ENCODE assay signal across 8 cellular contexts in the genomic region with DNA sequence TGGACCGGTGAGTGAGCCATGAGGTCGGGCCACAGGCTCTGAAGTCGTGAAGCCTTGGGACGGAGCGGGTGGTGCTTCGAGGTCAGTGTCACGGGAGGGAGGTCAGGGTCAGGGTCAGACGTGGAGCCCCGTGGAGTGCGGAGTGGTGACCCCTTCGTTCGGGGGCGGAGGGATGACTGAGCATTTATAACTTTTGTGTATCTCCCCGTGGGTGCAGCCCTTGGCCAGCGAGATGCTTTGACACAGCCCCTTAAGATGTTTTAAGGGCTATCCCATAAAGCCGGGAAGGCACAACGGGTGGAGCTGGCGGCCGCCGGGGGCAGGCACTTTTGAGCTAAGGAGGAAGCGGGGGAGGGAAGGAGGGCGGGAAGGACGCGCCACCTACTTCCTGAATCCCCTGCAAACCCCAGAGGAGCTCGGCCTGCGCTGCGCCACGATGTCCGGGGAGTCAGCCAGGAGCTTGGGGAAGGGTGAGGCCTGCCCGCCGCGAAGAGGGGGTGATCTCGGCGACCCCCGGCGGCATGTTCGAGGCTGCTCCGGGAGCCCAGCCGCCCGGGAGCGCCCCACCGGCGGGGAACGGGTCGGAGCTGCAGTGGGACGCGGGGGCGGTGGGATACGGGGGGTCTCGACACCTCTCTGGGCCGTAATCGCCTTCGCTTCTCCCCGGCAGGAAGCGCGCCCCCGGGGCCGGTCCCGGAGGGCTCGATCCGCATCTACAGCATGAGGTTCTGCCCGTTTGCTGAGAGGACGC. TPM values are rescaled to one million over a fixed set of nuclear protein-coding genes. Genes with fewer than 3 reads are reported as not detected.
DNase-seq lines count a peak whose midpoint lies in the region; ATAC-seq, FAIRE-seq and TF ChIP-seq lines count a peak whose summit lies in the region.

GSTO1 (plus strand) TSS at position 400 of the 751 bp plus-strand sequence; CDS start at position 437, 37 bp downstream.

- FAIRE-seq in D721Med (lab: Jason Lieb, UNC) = no peak

- peaks cover 19% of the 10 kb centered on the region for H3K4me1 Mint-ChIP-seq in Calu3 (ENCODE audit: low read depth, unreplicated experiment)

- H3K79me2 ChIP-seq in trophoblast cell (ENCODE audit: control insufficient read depth, insufficient read depth, low read length, poor library complexity) = peaks cover 7% of the 10 kb centered on the region

- ATAC-seq in GM21381 (IDR thresholded peaks at IDR 0.05; ENCODE audit: unreplicated experiment) = peak; percentile 79
- ATAC-seq in heart right ventricle = peak; percentile 88 to 93 (median 92)

- peak within 1 kb of the TSS; percentile 92 for H3K14ac ChIP-seq in trophoblast cell (ENCODE audit: low read length)

- H3K9me3 Mint-ChIP-seq in Calu3 (ENCODE audit: low read depth, unreplicated experiment) = no peaks in the 10 kb centered on the region

- H3K36me3 ChIP-seq in HUES64 (ENCODE audit: insufficient read depth, low read length) (peaks cover 23% of the 10 kb centered on the region), heart right ventricle (peaks cover 0 to 34% (median 13%) of the 10 kb centered on the region in 9 donors), trophoblast cell (ENCODE audit: control insufficient read depth in 1 of 2, insufficient read depth in 2 of 2, low read length in 2 of 2) (peaks cover 3 to 7% of the 10 kb centered on the region in 2 experiments)

- H3K27ac Mint-ChIP-seq in Calu3 (ENCODE audit: unreplicated experiment) = peak within 1 kb of the TSS; percentile 56

- peak within 1 kb of the TSS; percentile 78 for H4K12ac ChIP-seq in trophoblast cell (ENCODE audit: low read depth, low read length)

- H3K4me1 ChIP-seq in HUES64 (ENCODE audit: insufficient read depth, low read length) (peaks cover 48% of the 10 kb centered on the region), heart right ventricle (peaks cover 8 to 51% (median 37%) of the 10 kb centered on the region in 9 donors), trophoblast cell (ENCODE audit: control insufficient read depth in 1 of 2, insufficient read depth in 2 of 2, low read length in 2 of 2) (peaks cover 0 to 6% of the 10 kb centered on the region in 2 experiments)

- H2BK12ac ChIP-seq in trophoblast cell (ENCODE audit: low read length) = no peak within 1 kb of the TSS

- intact Hi-C loops in Calu3 (cut with micrococcal nuclease; ENCODE audit: unreplicated experiment) (no loop called here), heart right ventricle (cut with DNase I) (loop anchor here in 3 of 10 donors (5.0 to 10.0 kb wide), 2 partner anchors 130 to 132 kb away; partner anchors contain the start of gene SFR1 (in 3 of the 3))

- WGBS in HUES64 = under 1% methylated on average over 63 of the region's 63 CpGs
- 1% methylated on average over 55 to 63 of the region's 63 CpGs for WGBS in heart right ventricle, 2 donors
- WGBS in trophoblast cell (ENCODE audit: extremely low coverage, insufficient coverage, insufficient read length) = no CpG with 5 or more reads among the region's 63 CpGs

- H3K27ac ChIP-seq in HUES64 (ENCODE audit: low read depth, low read length) = peak within 1 kb of the TSS; percentile 60; the same call in 1 of the 2 replicates
- H3K27ac ChIP-seq in heart right ventricle = peak within 1 kb of the TSS; percentile 96 to 100 (median 99)
- peak within 1 kb of the TSS; percentile 54 for H3K27ac ChIP-seq in trophoblast cell (ENCODE audit: low read depth, low read length)

- BruUV-seq in Calu3 (replicated peaks; lab: Mats Ljungman, UMichigan) = no TSS peak

- H3K4me3 ChIP-seq in HUES64 (ENCODE audit: low read length) = peak within 1 kb of the TSS; percentile 81
- peak within 1 kb of the TSS; percentile 88 to 99 (median 94) for H3K4me3 ChIP-seq in heart right ventricle
- peak within 1 kb of the TSS; percentile 84 for H3K4me3 ChIP-seq in trophoblast cell (ENCODE audit: low read depth, low read length)

- peak within 1 kb of the TSS; percentile 44 for H2BK5ac ChIP-seq in trophoblast cell (ENCODE audit: low read depth, low read length, poor library complexity)

- peaks cover 8% of the 10 kb centered on the region for H3K79me1 ChIP-seq in trophoblast cell (ENCODE audit: low read length)

- H4K8ac ChIP-seq in trophoblast cell (ENCODE audit: low read depth, low read length) = peak within 1 kb of the TSS; percentile 90

- peak; percentile 56 for DNase-seq in Calu3
- peak; percentile 37 to 59 (median 42) for DNase-seq in T-helper 1 cell
- peak in 49 of 56 donors; percentile 11 to 77 (median 54) for DNase-seq in amygdala (lab: John Stamatoyannopoulos, UW)
- DNase-seq in heart right ventricle = peak; percentile 84 to 86
- peak; percentile 45 to 68 for DNase-seq in trophoblast cell
- no peak for DNase-seq in D721Med (ENCODE audit: insufficient read length, low spot score)

- H2AFZ ChIP-seq in trophoblast cell (ENCODE audit: insufficient read depth, low read length, poor library complexity) = peak within 1 kb of the TSS; percentile 93

- peaks cover 37% of the 10 kb centered on the region for H3K36me3 Mint-ChIP-seq in Calu3 (ENCODE audit: insufficient read depth, unreplicated experiment)

- H3K18ac ChIP-seq in trophoblast cell (ENCODE audit: low read length) = peak within 1 kb of the TSS; percentile 93

- no peaks in the 10 kb centered on the region for H3K9me3 ChIP-seq in HUES64 (ENCODE audit: insufficient read depth, low read depth, low read length)
- no peaks in the 10 kb centered on the region for H3K9me3 ChIP-seq in heart right ventricle
- H3K9me3 ChIP-seq in trophoblast cell (ENCODE audit: insufficient read depth, low read depth, low read length) = no peaks in the 10 kb centered on the region

- peak within 1 kb of the TSS; percentile 78 for H2BK120ac ChIP-seq in trophoblast cell (ENCODE audit: insufficient read depth, low read length, poor library complexity)

- peak within 1 kb of the TSS; percentile 71 for H2AK5ac ChIP-seq in trophoblast cell (ENCODE audit: low read length)

- peak within 1 kb of the TSS; percentile 63 for H3K4me2 ChIP-seq in trophoblast cell (ENCODE audit: low read length)

- H3K4ac ChIP-seq in trophoblast cell (ENCODE audit: low read depth, low read length) = peak within 1 kb of the TSS; percentile 98

- H3K27me3 Mint-ChIP-seq in Calu3 (ENCODE audit: unreplicated experiment) = no peaks in the 10 kb centered on the region

- CTCF ChIA-PET in Calu3 (lab: Charles Lee) = interaction anchor here (0.6 to 1.5 kb wide), 5 partner anchors 10 to 360 kb away, joined by 3 to 6 read pairs (median 4); partner anchors contain the start of gene GSTO2

- H3K27me3 ChIP-seq in HUES64 (ENCODE audit: insufficient read depth, low read length) (peaks cover 14% of the 10 kb centered on the region; the same call in 1 of the 2 replicates), heart right ventricle (no peaks in the 10 kb centered on the region), trophoblast cell (ENCODE audit: insufficient read depth, low read length) (no peaks in the 10 kb centered on the region)

- H3K9ac ChIP-seq in HUES64 (ENCODE audit: low read depth, low read length) = peak within 1 kb of the TSS; percentile 75
- peak within 1 kb of the TSS; percentile 91 for H3K9ac ChIP-seq in trophoblast cell (ENCODE audit: low read length)

- peak within 1 kb of the TSS; percentile 84 for H3K4me3 Mint-ChIP-seq in Calu3 (ENCODE audit: low read depth, unreplicated experiment)

- H3K23ac ChIP-seq in trophoblast cell (ENCODE audit: low read length) = no peak within 1 kb of the TSS

- peak within 1 kb of the TSS; percentile 89 for H4K91ac ChIP-seq in trophoblast cell (ENCODE audit: low read depth, low read length)

- TF ChIP-seq CTCF in Calu3 (IDR thresholded peaks at IDR 0.05; ENCODE audit: unreplicated experiment) (no peak), heart right ventricle (IDR thresholded peaks at IDR 0.05) (peak in 3 of 9 donors; percentile 10 to 20 (median 16)), D721Med (IDR thresholded peaks at IDR 0.05; ENCODE audit: insufficient read depth, missing control alignments) (no peak)

RNA-seq across cellular contexts. Expression of gene GSTO1, which starts in this region (rescaled TPM):
- 59.2 and 61.5 TPM in 2 replicates for total RNA-seq in Calu3 (2022)
- 111 TPM for polyA plus RNA-seq in HUES64 (2013, experiment 1 of 2)
- 122 TPM for polyA plus RNA-seq in HUES64 (2013, experiment 2 of 2)
- 100 to 1,000 TPM; 161 to 372 (median 220) TPM for total RNA-seq in heart right ventricle
- polyA plus RNA-seq in heart right ventricle = 100 to 1,000 TPM; 339 to 570 TPM
- 84.3 and 85.5 TPM in 2 replicates for polyA plus RNA-seq in trophoblast cell (2013)
